Comparison of ENCODE assay signal across 3 cellular contexts in genomic region chr7:11185179-11185578, GRCh38.
TF ChIP-seq lines count a peak whose summit lies in the region.

No MANE protein-coding gene starts in this region.

TF ChIP-seq in SK-N-SH treated with all-trans-retinoic acid at 6 μM for 48 hours, 23 proteins besides CTCF, POLR2A, EP300 and RAD21:
- TF ChIP-seq ISL1 (CRISPR knock-in tag; IDR thresholded peaks at IDR 0.05) = peak; percentile 83
- no peak for TF ChIP-seq ARNTL (CRISPR knock-in tag; IDR thresholded peaks at IDR 0.05; ENCODE audit: borderline replicate concordance, low read depth)

TF ChIP-seq in SK-N-SH, 30 proteins besides CTCF, POLR2A, EP300 and RAD21:
- TF ChIP-seq FOSL2 (IDR thresholded peaks at IDR 0.05; ENCODE audit: borderline replicate concordance, low read depth) = no peak
- no peak for TF ChIP-seq NRF1 (IDR thresholded peaks at IDR 0.05; ENCODE audit: low read depth, low read length)
- no peak for TF ChIP-seq ELF1 (IDR thresholded peaks at IDR 0.05)
- no peak for TF ChIP-seq NFIC (IDR thresholded peaks at IDR 0.05; ENCODE audit: borderline replicate concordance)
- TF ChIP-seq PBX3 (IDR thresholded peaks at IDR 0.05) = no peak
- no peak for TF ChIP-seq RFX5 (IDR thresholded peaks at IDR 0.05; ENCODE audit: low read length)
- TF ChIP-seq MAX (IDR thresholded peaks at IDR 0.05; ENCODE audit: low read depth) = no peak
- TF ChIP-seq RCOR1 (IDR thresholded peaks at IDR 0.05; ENCODE audit: low read length) = no peak
- TF ChIP-seq JUND (IDR thresholded peaks at IDR 0.05) = no peak
- no peak for TF ChIP-seq MEF2A (IDR thresholded peaks at IDR 0.05; ENCODE audit: borderline replicate concordance, low read depth)
- TF ChIP-seq FOXM1 (IDR thresholded peaks at IDR 0.05; ENCODE audit: low read depth) = no peak
- TF ChIP-seq USF1 (IDR thresholded peaks at IDR 0.05; ENCODE audit: borderline replicate concordance, low read depth) = no peak
- no peak for TF ChIP-seq REST (IDR thresholded peaks at IDR 0.05; ENCODE audit: low read depth, low read length)
- TF ChIP-seq YY1 (IDR thresholded peaks at IDR 0.05; ENCODE audit: low read depth) = no peak
- TF ChIP-seq EZH2phosphoT487 (IDR thresholded peaks at IDR 0.05; ENCODE audit: borderline replicate concordance, low read depth) = no peak
- TF ChIP-seq USF2 (IDR thresholded peaks at IDR 0.05; ENCODE audit: borderline replicate concordance, low read depth, low read length) = no peak
- no peak for TF ChIP-seq TCF12 (IDR thresholded peaks at IDR 0.05)

TF ChIP-seq in H1, 55 proteins besides CTCF, POLR2A, EP300 and RAD21 (continues in another document):
- TF ChIP-seq CBX5 (IDR thresholded peaks at IDR 0.05; ENCODE audit: low read depth, low read length) (no peak), BCL11A (IDR thresholded peaks at IDR 0.05; ENCODE audit: low read depth in 2 of 2, low read length in 2 of 2) (peak in 1 of 2 experiments; percentile 22), MAFK (IDR thresholded peaks at IDR 0.05; ENCODE audit: low read depth, low read length) (no peak; the same call in 1 of the 2 replicates), TAF7 (optimal IDR thresholded peaks at IDR 0.05; ENCODE audit: borderline replicate concordance, low read depth, low read length) (no peak), RBBP5 (IDR thresholded peaks at IDR 0.05; ENCODE audit: borderline replicate concordance, low read depth, low read length) (no peak), CHD7 (IDR thresholded peaks at IDR 0.05; ENCODE audit: insufficient replicate concordance, low read length) (peak; percentile 73), HDAC6 (IDR thresholded peaks at IDR 0.05; ENCODE audit: low read depth, low read length) (no peak), BACH1 (IDR thresholded peaks at IDR 0.05; ENCODE audit: low read length) (no peak), JUND (IDR thresholded peaks at IDR 0.05; ENCODE audit: low read length) (peak; percentile 81), CEBPB (IDR thresholded peaks at IDR 0.05; ENCODE audit: low read depth, low read length) (peak; percentile 91), SIRT6 (IDR thresholded peaks at IDR 0.05; ENCODE audit: low read length) (no peak), FOSL1 (IDR thresholded peaks at IDR 0.05; ENCODE audit: insufficient read depth, low read depth, low read length) (no peak), HDAC2 (IDR thresholded peaks at IDR 0.05; ENCODE audit: borderline replicate concordance in 1 of 2, low read depth in 2 of 2, low read length in 2 of 2) (peak; percentile 42 to 80; a peak in 2 of 4 replicates), PHF8 (conservative IDR thresholded peaks at IDR 0.05; ENCODE audit: low read depth, low read length) (no peak), TAF1 (IDR thresholded peaks at IDR 0.05; ENCODE audit: low read depth, low read length) (no peak), SP1 (IDR thresholded peaks at IDR 0.05; ENCODE audit: low read depth, low read length) (peak; percentile 65; the same call in 1 of the 2 replicates), MAX (IDR thresholded peaks at IDR 0.05) (no peak), RXRA (IDR thresholded peaks at IDR 0.05; ENCODE audit: insufficient read depth, low read depth, low read length) (no peak), GTF2F1 (IDR thresholded peaks at IDR 0.05; ENCODE audit: borderline replicate concordance, low read depth, low read length) (no peak), NANOG (IDR thresholded peaks at IDR 0.05; ENCODE audit: insufficient read depth, low read depth, low read length, poor library complexity, severe bottlenecking) (peak; percentile 78), BRCA1 (IDR thresholded peaks at IDR 0.05; ENCODE audit: low read depth, low read length) (no peak), E2F6 (IDR thresholded peaks at IDR 0.05) (no peak), SIX5 (IDR thresholded peaks at IDR 0.05; ENCODE audit: low read depth, low read length) (no peak), POLR2AphosphoS5 (IDR thresholded peaks at IDR 0.05; ENCODE audit: low read depth, low read length) (peak; percentile 85), SUZ12 (IDR thresholded peaks at IDR 0.05; ENCODE audit: low read length) (no peak), CTBP2 (IDR thresholded peaks at IDR 0.05; ENCODE audit: borderline replicate concordance, insufficient read depth, insufficient read length, low read length) (no peak), SRF (IDR thresholded peaks at IDR 0.05; ENCODE audit: low read depth, low read length) (no peak), KDM5A (IDR thresholded peaks at IDR 0.05; ENCODE audit: low read length) (no peak), EGR1 (IDR thresholded peaks at IDR 0.05; ENCODE audit: borderline replicate concordance, low read depth, low read length) (peak; percentile 64; the same call in 1 of the 2 replicates), RNF2 (IDR thresholded peaks at IDR 0.05; ENCODE audit: borderline replicate concordance, low read depth, low read length, missing control alignments, poor library complexity, severe bottlenecking) (no peak), KDM1A (IDR thresholded peaks at IDR 0.05; ENCODE audit: borderline replicate concordance, low read length) (0 out of 2 replicates have a peak, but pooled peaks have one; percentile 43), POU5F1 (IDR thresholded peaks at IDR 0.05; ENCODE audit: low read depth, low read length) (peak; percentile 60; the same call in 1 of the 2 replicates), CHD2 (IDR thresholded peaks at IDR 0.05; ENCODE audit: low read length) (0 out of 2 replicates have a peak, but pooled peaks have one; percentile 9), CREB1 (IDR thresholded peaks at IDR 0.05) (no peak), SP4 (IDR thresholded peaks at IDR 0.05; ENCODE audit: low read length) (no peak), CBX8 (IDR thresholded peaks at IDR 0.05; ENCODE audit: borderline replicate concordance, low read depth, low read length) (no peak), TBP (IDR thresholded peaks at IDR 0.05; ENCODE audit: low read depth, low read length) (no peak), TEAD4 (IDR thresholded peaks at IDR 0.05; ENCODE audit: low read depth, low read length) (peak; percentile 89), USF2 (IDR thresholded peaks at IDR 0.05; ENCODE audit: low read length) (no peak), KDM4A (IDR thresholded peaks at IDR 0.05; ENCODE audit: low read depth, low read length, severe bottlenecking) (no peak), ZNF274 (IDR thresholded peaks at IDR 0.05; ENCODE audit: borderline replicate concordance, extremely low read depth, low read length) (no peak), ASH2L (IDR thresholded peaks at IDR 0.05; ENCODE audit: low read length) (no peak), SP2 (IDR thresholded peaks at IDR 0.05; ENCODE audit: low read length) (no peak), JUN (IDR thresholded peaks at IDR 0.05; ENCODE audit: low read depth, low read length) (no peak), GABPA (IDR thresholded peaks at IDR 0.05; ENCODE audit: borderline replicate concordance, insufficient read depth, low read length) (no peak), SAP30 (IDR thresholded peaks at IDR 0.05; ENCODE audit: insufficient read depth, insufficient replicate concordance, low read length) (no peak), TCF12 (IDR thresholded peaks at IDR 0.05; ENCODE audit: low read depth, low read length) (no peak), ATF2 (IDR thresholded peaks at IDR 0.05; ENCODE audit: low read length) (0 out of 2 replicates have a peak, but pooled peaks have one; percentile 54), RFX5 (IDR thresholded peaks at IDR 0.05; ENCODE audit: borderline replicate concordance, low read depth, low read length) (no peak), YY1 (IDR thresholded peaks at IDR 0.05; ENCODE audit: low read depth, low read length) (no peak), SIN3A (conservative IDR thresholded peaks at IDR 0.05 in 1 of 2, IDR thresholded peaks at IDR 0.05 in 1 of 2; ENCODE audit: low read depth in 1 of 2, low read length in 2 of 2) (no peak; a peak in 1 of 4 replicates), NRF1 (IDR thresholded peaks at IDR 0.05; ENCODE audit: low read depth, low read length) (no peak), EZH2 (IDR thresholded peaks at IDR 0.05; ENCODE audit: low read depth, low read length, severe bottlenecking) (no peak), CHD1 (IDR thresholded peaks at IDR 0.05; ENCODE audit: low read depth, low read length) (no peak)
